ENCODE assay signal across 26 cellular contexts in the genomic region with DNA sequence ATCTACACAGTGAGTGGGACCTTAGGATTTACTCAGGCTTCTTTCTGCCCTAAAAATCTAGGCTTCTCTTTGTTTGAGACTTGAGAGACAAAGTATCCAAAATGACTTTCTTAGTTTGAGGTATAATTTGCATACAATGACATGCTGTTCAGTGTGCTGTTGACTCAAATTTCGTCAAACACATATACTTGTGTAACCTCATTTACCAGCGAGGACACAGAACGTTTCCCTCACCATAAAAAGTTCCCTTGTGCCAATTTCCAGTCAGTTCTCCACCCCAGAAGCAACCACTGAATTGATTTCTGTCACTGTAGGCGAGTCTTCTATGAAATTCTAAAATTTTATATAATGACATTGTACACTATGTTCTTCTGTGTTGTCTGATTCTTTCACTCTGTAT.
"Had no signal": no experiment of that assay in that cellular context is flagged by ENCODE, and none has a peak within 500 bp of the region (broad histone marks: within the 10 kb centered on the region; RNA-seq: fewer than 3 reads in every experiment).

No MANE protein-coding gene starts in this region.

- H3K27me3 Mint-ChIP-seq: stimulated activated naive CD8-positive, alpha-beta T cell treated with anti-CD3 and anti-CD28 coated beads, Interleukin-15, amount 100 ng/mL, for 72 hours had no signal

- H3K4me1 Mint-ChIP-seq: mesothelial cell of epicardium; naive B cell; neural crest cell; stimulated activated naive CD8-positive, alpha-beta T cell treated with anti-CD3 and anti-CD28 coated beads, Interleukin-15, amount 100 ng/mL, for 72 hours had no signal

- H3K4me3 Mint-ChIP-seq: mesothelial cell of epicardium; naive B cell; nephron; neural crest cell; stimulated activated naive CD8-positive, alpha-beta T cell treated with anti-CD3 and anti-CD28 coated beads, Interleukin-15, amount 100 ng/mL, for 72 hours; type B pancreatic cell had no signal

- ATAC-seq: left cardiac atrium; left lung; lower lobe of right lung; pancreas; right cardiac atrium; sciatic nerve; stimulated activated naive CD8-positive, alpha-beta T cell treated with anti-CD3 and anti-CD28 coated beads, Interleukin-15, amount 100 ng/mL, for 72 hours had no signal

- H3K27ac Mint-ChIP-seq: mesothelial cell of epicardium; naive B cell; nephron; stimulated activated naive CD8-positive, alpha-beta T cell treated with anti-CD3 and anti-CD28 coated beads, Interleukin-15, amount 100 ng/mL, for 72 hours; type B pancreatic cell had no signal

- H3K36me3 Mint-ChIP-seq: mesothelial cell of epicardium, type B pancreatic cell had no signal

- DNase-seq: hypothalamus; kidney glomerular epithelial cell; left cardiac atrium; left lung; lower lobe of right lung; mammary epithelial cell; mesenchymal stem cell; naive B cell; nucleus accumbens; pancreas; posterior cingulate gyrus; retina; right cardiac atrium; stimulated activated CD4-positive, alpha-beta T cell treated with anti-CD3 and anti-CD28 coated beads, Interleukin-12 subunit alpha, Interleukin-12 subunit beta, amount 100 ng/mL, for 4 hours; stimulated activated CD4-positive, alpha-beta T cell treated with anti-CD3 and anti-CD28 coated beads, Interleukin-15, amount 100 ng/mL, for 24 hours; stimulated activated CD4-positive, alpha-beta T cell treated with anti-CD3 and anti-CD28 coated beads, Interleukin-2, amount 100 ng/mL, for 24 hours; stimulated activated CD4-positive, alpha-beta T cell treated with anti-CD3 and anti-CD28 coated beads, Interleukin-4, amount 100 ng/mL, for 1 hour; stimulated activated naive CD4-positive, alpha-beta T cell; stimulated activated naive CD8-positive, alpha-beta T cell treated with anti-CD3 and anti-CD28 coated beads, Interleukin-15, amount 100 ng/mL, for 72 hours; substantia nigra; uterus had no signal
